ENCODE assay signal across 7 cellular contexts in the genomic region with DNA sequence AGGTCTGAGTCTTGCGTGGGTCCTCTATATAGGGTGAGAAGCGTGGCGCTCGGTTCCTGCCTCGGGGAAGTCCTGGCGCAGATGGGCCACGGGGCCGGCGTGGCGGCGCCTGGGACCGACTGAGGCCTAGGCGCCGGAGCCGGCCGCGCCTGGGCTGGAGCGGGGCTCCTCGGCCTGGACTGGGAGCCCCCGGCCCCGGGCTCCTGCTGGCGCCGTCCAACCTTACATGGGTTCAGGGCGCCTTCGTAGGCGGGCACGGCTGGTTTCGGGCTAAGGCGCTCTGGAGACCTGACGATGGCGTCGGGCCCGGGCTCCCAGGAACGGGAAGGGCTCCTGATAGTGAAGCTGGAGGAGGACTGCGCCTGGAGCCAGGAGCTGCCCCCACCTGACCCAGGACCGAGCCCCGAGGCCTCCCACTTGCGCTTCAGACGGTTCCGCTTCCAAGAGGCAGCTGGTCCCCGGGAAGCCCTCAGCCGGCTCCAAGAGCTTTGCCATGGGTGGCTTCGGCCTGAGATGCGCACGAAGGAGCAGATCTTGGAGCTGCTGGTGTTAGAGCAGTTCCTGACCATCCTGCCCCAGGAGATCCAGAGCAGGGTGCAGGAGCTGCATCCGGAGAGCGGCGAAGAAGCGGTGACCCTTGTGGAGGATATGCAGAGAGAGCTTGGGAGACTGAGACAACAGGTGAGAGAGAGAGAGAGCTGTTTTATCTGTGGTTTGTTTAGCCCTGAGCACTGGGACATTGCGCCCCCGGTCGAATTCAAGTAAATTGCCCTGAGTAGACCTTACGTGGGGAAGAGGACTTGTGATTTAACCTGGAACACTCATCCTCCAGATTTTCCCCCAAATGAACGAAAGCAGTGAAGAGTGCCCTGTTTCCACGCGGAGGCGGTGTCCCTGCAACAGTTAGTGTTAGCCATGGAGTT. TPM values are rescaled to one million over a fixed set of nuclear protein-coding genes. Genes with fewer than 3 reads are reported as not detected.
A peak's percentile ranks its signal among the peaks of the same experiment; 100 is the strongest.
DNase-seq lines count a peak whose midpoint lies in the region; ATAC-seq and TF ChIP-seq lines count a peak whose summit lies in the region.

No MANE protein-coding gene starts in this region.

- H3K4me3 ChIP-seq in OCI-LY3 (ENCODE audit: low read length) (peak overlapping the region; percentile 95), epithelial cell of esophagus (ENCODE audit: low read length) (peak overlapping the region; percentile 95), osteoblast (ENCODE audit: insufficient read depth, low read length) (peak overlapping the region; percentile 91)

- TF ChIP-seq CTCF in OCI-LY3 (IDR thresholded peaks at IDR 0.05; ENCODE audit: low read depth, low read length) (no peak), epithelial cell of esophagus (IDR thresholded peaks at IDR 0.05; ENCODE audit: insufficient read depth, low read depth, low read length, missing control alignments) (no peak), osteoblast (IDR thresholded peaks at IDR 0.05; ENCODE audit: extremely low read depth, low read depth, low read length) (no peak)

- H3K4me2 ChIP-seq in OCI-LY3 (ENCODE audit: low read length) (peak overlapping the region; percentile 95), osteoblast (ENCODE audit: insufficient read depth, low read length) (peak overlapping the region; percentile 100)

- H3K9me3 ChIP-seq in OCI-LY3 (ENCODE audit: insufficient read depth, low read length) (peaks cover 8% of the 10 kb centered on the region; the same call in 1 of the 2 replicates), osteoblast (ENCODE audit: low read depth, low read length) (peaks cover 2% of the 10 kb centered on the region)

- ATAC-seq in GM19324 (IDR thresholded peaks at IDR 0.05; ENCODE audit: low FRiP score, unreplicated experiment) (peak; percentile 27), HG03280 (IDR thresholded peaks at IDR 0.05; ENCODE audit: unreplicated experiment) (no peak)

- H3K9ac ChIP-seq in OCI-LY3 (ENCODE audit: low read length), result peak overlapping the region; percentile 99

- peaks cover 46% of the 10 kb centered on the region for H3K36me3 ChIP-seq in OCI-LY3 (replicated peaks; ENCODE audit: low read depth, low read length)
- peaks cover 20% of the 10 kb centered on the region for H3K36me3 ChIP-seq in osteoblast (ENCODE audit: insufficient read depth, low read length)

- peaks cover 16% of the 10 kb centered on the region for H3K4me1 ChIP-seq in OCI-LY3 (ENCODE audit: low read length)
- H3K4me1 ChIP-seq in osteoblast (ENCODE audit: insufficient read depth, low read length), result peaks cover 16% of the 10 kb centered on the region

- H2AFZ ChIP-seq in OCI-LY3 (ENCODE audit: low read depth, low read length) (no peak overlapping the region), osteoblast (ENCODE audit: low read length) (peak overlapping the region; percentile 98)

- H3K79me2 ChIP-seq in OCI-LY3 (ENCODE audit: low read length) (peaks cover 51% of the 10 kb centered on the region), osteoblast (ENCODE audit: insufficient read depth, low read length) (peaks cover 49% of the 10 kb centered on the region)

- H4K20me1 ChIP-seq in OCI-LY3 (ENCODE audit: insufficient read depth, low read length) (no peaks in the 10 kb centered on the region), osteoblast (ENCODE audit: insufficient read depth, low read length) (peaks cover 19% of the 10 kb centered on the region)

- H3K27ac ChIP-seq in OCI-LY3 (ENCODE audit: low read length) (peak overlapping the region; percentile 94), osteoblast (ENCODE audit: low read depth, low read length) (peak overlapping the region; percentile 100)

- DNase-seq in epithelial cell of esophagus (ENCODE audit: low read depth), result peak; percentile 10
- DNase-seq in osteoblast (ENCODE audit: insufficient read length, low spot score, missing footprints), result no peak
- DNase-seq in SHP77 (lab: John Stamatoyannopoulos, UW), result no peak
- DNase-seq in HuH-7.5 (ENCODE audit: low spot score), result no peak

- no peaks in the 10 kb centered on the region for H3K27me3 ChIP-seq in OCI-LY3 (ENCODE audit: low read depth, low read length)
- H3K27me3 ChIP-seq in osteoblast (ENCODE audit: insufficient read depth, low read length), result no peaks in the 10 kb centered on the region

RNA-seq across cellular contexts. Expression of a gene that starts 0.5 kb away (rescaled TPM):
- total RNA-seq in osteoblast, result 55.7 and 65.1 TPM in 2 replicates

RNA-seq across cellular contexts. Expression of a gene that starts 21.4 kb away (rescaled TPM):
- total RNA-seq in osteoblast, result 3.8 and 6.5 TPM in 2 replicates

RNA-seq across cellular contexts. Expression of a gene that starts 21.5 kb away (rescaled TPM):
- 21.8 and 26.1 TPM in 2 replicates for total RNA-seq in osteoblast

RNA-seq across cellular contexts. Expression of a gene that starts 27.4 kb away (rescaled TPM):
- total RNA-seq in osteoblast, result under 0.01 TPM in 1 of 2 replicates, not detected in the other

RNA-seq across cellular contexts. Expression of a gene that starts 48.8 kb away (rescaled TPM):
- total RNA-seq in osteoblast, result 11.5 and 11.6 TPM in 2 replicates
